Comparison of ENCODE assay signal across 8 cellular contexts in the genomic region with DNA sequence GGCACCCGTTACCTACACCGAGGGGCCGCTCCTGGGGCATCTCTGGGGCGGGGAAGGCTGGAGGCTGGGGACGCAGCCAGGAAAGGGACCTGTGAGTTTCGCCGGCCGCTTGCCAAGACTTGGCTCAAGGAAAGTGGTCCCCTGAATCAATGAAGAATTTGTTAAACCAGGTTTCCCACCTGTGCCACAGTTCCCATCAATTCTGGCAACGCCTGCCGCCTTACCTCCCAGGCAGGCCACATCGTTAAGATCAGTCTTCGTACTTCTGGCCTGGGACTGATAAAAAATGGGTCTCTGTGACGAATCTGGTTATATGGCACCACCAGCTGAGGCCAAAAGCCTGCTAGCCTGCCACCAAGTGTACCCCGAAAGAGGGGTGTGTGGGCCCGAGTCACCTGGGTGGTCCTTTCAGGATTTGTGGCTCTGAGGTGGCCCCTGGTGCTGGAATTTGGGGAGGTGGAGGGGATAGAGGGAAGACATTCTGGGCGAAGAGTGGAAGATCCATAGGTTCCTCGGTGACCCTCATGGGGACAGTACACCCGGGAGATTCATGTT. TPM values are rescaled to one million over a fixed set of nuclear protein-coding genes. Genes with fewer than 3 reads are reported as not detected.
DNase-seq lines count a peak whose midpoint lies in the region; ATAC-seq and TF ChIP-seq lines count a peak whose summit lies in the region.

No MANE protein-coding gene starts in this region.

- no peak for TF ChIP-seq EP300 in gastroesophageal sphincter (IDR thresholded peaks at IDR 0.05)

- peak overlapping the region; percentile 98 for H3K4me2 ChIP-seq in GM23338

- no peak overlapping the region for H3K27ac ChIP-seq in GM23338 (ENCODE audit: low read depth)
- peak overlapping the region in 3 of 4 donors; percentile 46 to 58 (median 51) for H3K27ac ChIP-seq in gastroesophageal sphincter

- H3K27me3 ChIP-seq in GM23338 (ENCODE audit: insufficient read depth) (peaks cover 46% of the 10 kb centered on the region), gastroesophageal sphincter (peaks cover 92% of the 10 kb centered on the region)

- no peak; a peak in 2 of 4 replicates for TF ChIP-seq CTCF in GM23338 (conservative IDR thresholded peaks at IDR 0.05; ENCODE audit: low read depth in 2 of 2)
- peak; percentile 72; the same call in 1 of the 2 replicates for TF ChIP-seq CTCF in WTC11 (IDR thresholded peaks at IDR 0.05)
- TF ChIP-seq CTCF in gastroesophageal sphincter (IDR thresholded peaks at IDR 0.05) = no peak

- no peaks in the 10 kb centered on the region for H3K9me3 ChIP-seq in gastroesophageal sphincter

- WGBS in gastroesophageal sphincter (ENCODE audit: low coverage in 1 of 2), 2 donors = 20 to 74% methylated on average over 1 to 3 of the region's 18 CpGs

- CTCF ChIA-PET in WTC11 (lab: Charles Lee) (interaction anchor here (0.9 to 2.1 kb wide), 5 partner anchors 12 to 250 kb away, joined by 3 to 9 read pairs (median 6); no protein-coding TSS in a partner anchor), HEK293T (lab: Yijun Ruan, JAX) (no interaction called here)

- H3K36me3 Mint-ChIP-seq in GM23338 (ENCODE audit: low read depth) = no peaks in the 10 kb centered on the region
- H3K36me3 Mint-ChIP-seq in WTC11 = no peaks in the 10 kb centered on the region

- POLR2A ChIA-PET in WTC11 (lab: Charles Lee) (no interaction called here), HEK293T (lab: Yijun Ruan, JAX) (no interaction called here)

- ATAC-seq in GM23338 (no peak), WTC11 (no peak), gastroesophageal sphincter (no peak), HG02870 (IDR thresholded peaks at IDR 0.05; ENCODE audit: unreplicated experiment) (no peak)

- H3F3A ChIP-seq in GM23338 (replicated peaks; ENCODE audit: low read depth) = peaks cover 10% of the 10 kb centered on the region

- H3K9me3 Mint-ChIP-seq in GM23338 (no peaks in the 10 kb centered on the region; the same call in 2 of the 3 replicates), WTC11 (no peaks in the 10 kb centered on the region)

- H3K27me3 Mint-ChIP-seq in GM23338 (ENCODE audit: insufficient read depth, low read depth, poor library complexity) = peaks cover 35% of the 10 kb centered on the region
- H3K27me3 Mint-ChIP-seq in WTC11 (ENCODE audit: low read depth) = peaks cover 88% of the 10 kb centered on the region

- peak; percentile 91 for DNase-seq in GM23338 (ENCODE audit: low spot score)
- no peak for DNase-seq in WTC11 (ENCODE audit: low spot score)
- no peak for DNase-seq in skeletal muscle cell (ENCODE audit: low read depth)
- no peak for DNase-seq in stimulated activated CD4-positive, alpha-beta T cell treated with anti-CD3 and anti-CD28 coated beads, Interleukin-4, amount 100 ng/mL, for 24 hours
- no peak for DNase-seq in HEK293T (ENCODE audit: extremely low spot score)
- no peak for DNase-seq in mesenteric fat pad (ENCODE audit: low spot score)

- H3K4me3 ChIP-seq in GM23338 = peak overlapping the region; percentile 94
- peak overlapping the region; percentile 45 to 83 for H3K4me3 ChIP-seq in gastroesophageal sphincter
- H3K4me3 ChIP-seq in skeletal muscle cell (ENCODE audit: low read depth, low read length) = peak overlapping the region; percentile 52

- H4K20me1 ChIP-seq in GM23338 (replicated peaks; ENCODE audit: insufficient read depth) = no peaks in the 10 kb centered on the region; the same call in 1 of the 2 replicates

- H2AFZ ChIP-seq in GM23338 = peak overlapping the region; percentile 100

- no peaks in the 10 kb centered on the region for H3K36me3 ChIP-seq in GM23338 (ENCODE audit: insufficient read depth)
- no peaks in the 10 kb centered on the region for H3K36me3 ChIP-seq in gastroesophageal sphincter

- H3K4me1 Mint-ChIP-seq in GM23338 (peaks cover 8% of the 10 kb centered on the region), WTC11 (peaks cover 19% of the 10 kb centered on the region)

- peaks cover 17% of the 10 kb centered on the region for H3K4me1 ChIP-seq in GM23338 (ENCODE audit: insufficient read depth)
- peaks cover 0 to 26% (median 11%) of the 10 kb centered on the region in 3 donors for H3K4me1 ChIP-seq in gastroesophageal sphincter

- H3K4me3 Mint-ChIP-seq in GM23338 = peak overlapping the region; percentile 80
- H3K4me3 Mint-ChIP-seq in WTC11 = peak overlapping the region; percentile 64

- TF ChIP-seq POLR2A in gastroesophageal sphincter (IDR thresholded peaks at IDR 0.05) = no peak

- no peaks in the 10 kb centered on the region for H3K79me2 ChIP-seq in GM23338 (replicated peaks; ENCODE audit: insufficient read depth)

- 0 out of 2 replicates have a peak, but pooled peaks cover 10% of the 10 kb centered on the region for H3K9me2 ChIP-seq in GM23338 (ENCODE audit: insufficient read depth)

- H3K27ac Mint-ChIP-seq in GM23338 = no peak overlapping the region
- H3K27ac Mint-ChIP-seq in WTC11 = no peak overlapping the region

TF ChIP-seq in GM23338, 12 proteins besides CTCF, POLR2A, EP300 and RAD21:
- no peak for TF ChIP-seq CREB1 (CRISPR knock-in tag; IDR thresholded peaks at IDR 0.05; ENCODE audit: low read depth)
- TF ChIP-seq ZNF331 (CRISPR knock-in tag; IDR thresholded peaks at IDR 0.05; ENCODE audit: low read depth) = no peak
TF ChIP-seq in GM23338: peak in this region for 0.

TF ChIP-seq in WTC11, 78 proteins besides CTCF, POLR2A, EP300 and RAD21 (continues in another document):
- TF ChIP-seq ZNF121 (CRISPR knock-in tag; IDR thresholded peaks at IDR 0.05) (no peak), SMAD4 (CRISPR knock-in tag; IDR thresholded peaks at IDR 0.05) (no peak)
- TF ChIP-seq, protein P1, sequence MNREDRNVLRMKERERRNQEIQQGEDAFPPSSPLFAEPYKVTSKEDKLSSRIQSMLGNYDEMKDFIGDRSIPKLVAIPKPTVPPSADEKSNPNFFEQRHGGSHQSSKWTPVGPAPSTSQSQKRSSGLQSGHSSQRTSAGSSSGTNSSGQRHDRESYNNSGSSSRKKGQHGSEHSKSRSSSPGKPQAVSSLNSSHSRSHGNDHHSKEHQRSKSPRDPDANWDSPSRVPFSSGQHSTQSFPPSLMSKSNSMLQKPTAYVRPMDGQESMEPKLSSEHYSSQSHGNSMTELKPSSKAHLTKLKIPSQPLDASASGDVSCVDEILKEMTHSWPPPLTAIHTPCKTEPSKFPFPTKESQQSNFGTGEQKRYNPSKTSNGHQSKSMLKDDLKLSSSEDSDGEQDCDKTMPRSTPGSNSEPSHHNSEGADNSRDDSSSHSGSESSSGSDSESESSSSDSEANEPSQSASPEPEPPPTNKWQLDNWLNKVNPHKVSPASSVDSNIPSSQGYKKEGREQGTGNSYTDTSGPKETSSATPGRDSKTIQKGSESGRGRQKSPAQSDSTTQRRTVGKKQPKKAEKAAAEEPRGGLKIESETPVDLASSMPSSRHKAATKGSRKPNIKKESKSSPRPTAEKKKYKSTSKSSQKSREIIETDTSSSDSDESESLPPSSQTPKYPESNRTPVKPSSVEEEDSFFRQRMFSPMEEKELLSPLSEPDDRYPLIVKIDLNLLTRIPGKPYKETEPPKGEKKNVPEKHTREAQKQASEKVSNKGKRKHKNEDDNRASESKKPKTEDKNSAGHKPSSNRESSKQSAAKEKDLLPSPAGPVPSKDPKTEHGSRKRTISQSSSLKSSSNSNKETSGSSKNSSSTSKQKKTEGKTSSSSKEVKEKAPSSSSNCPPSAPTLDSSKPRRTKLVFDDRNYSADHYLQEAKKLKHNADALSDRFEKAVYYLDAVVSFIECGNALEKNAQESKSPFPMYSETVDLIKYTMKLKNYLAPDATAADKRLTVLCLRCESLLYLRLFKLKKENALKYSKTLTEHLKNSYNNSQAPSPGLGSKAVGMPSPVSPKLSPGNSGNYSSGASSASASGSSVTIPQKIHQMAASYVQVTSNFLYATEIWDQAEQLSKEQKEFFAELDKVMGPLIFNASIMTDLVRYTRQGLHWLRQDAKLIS (CRISPR knock-in tag; IDR thresholded peaks at IDR 0.05; ENCODE audit: borderline replicate concordance) = no peak

TF ChIP-seq in HEK293T, 16 proteins besides CTCF, POLR2A, EP300 and RAD21:
- TF ChIP-seq SUZ12 (IDR thresholded peaks at IDR 0.05) = no peak
- TF ChIP-seq ELF4 (IDR thresholded peaks at IDR 0.05) = no peak
- no peak for TF ChIP-seq ZNF384 (IDR thresholded peaks at IDR 0.05)
- no peak for TF ChIP-seq BHLHE40 (IDR thresholded peaks at IDR 0.05; ENCODE audit: borderline replicate concordance)
- no peak for TF ChIP-seq FOXM1 (IDR thresholded peaks at IDR 0.05; ENCODE audit: borderline replicate concordance)
- TF ChIP-seq HDGF (IDR thresholded peaks at IDR 0.05; ENCODE audit: borderline replicate concordance) = no peak

RNA-seq across cellular contexts. Expression of a gene that starts 0.8 kb away (rescaled TPM):
- 2.6 and 6.5 TPM in 2 replicates for total RNA-seq in GM23338 (2014; rRNA removed; shearing (Covaris generic))
- 1.1 and 1.4 TPM in 2 replicates for polyA plus RNA-seq in GM23338 (2016; fragmentation: Nextera tagmentation; extraction: Ambion mirVana)
- 2.5 to 3.0 TPM (median 2.7 TPM) in 3 replicates for total RNA-seq in WTC11 (2021)
- 1 to 10 TPM in 3 of 4 donors, under 1 TPM in 1; 0.31 to 5.0 (median 1.6) TPM for total RNA-seq in gastroesophageal sphincter
- 2.2 TPM for total RNA-seq in mesenteric fat pad
